Comparison of ENCODE assay signal across 8 cellular contexts in the genomic region with DNA sequence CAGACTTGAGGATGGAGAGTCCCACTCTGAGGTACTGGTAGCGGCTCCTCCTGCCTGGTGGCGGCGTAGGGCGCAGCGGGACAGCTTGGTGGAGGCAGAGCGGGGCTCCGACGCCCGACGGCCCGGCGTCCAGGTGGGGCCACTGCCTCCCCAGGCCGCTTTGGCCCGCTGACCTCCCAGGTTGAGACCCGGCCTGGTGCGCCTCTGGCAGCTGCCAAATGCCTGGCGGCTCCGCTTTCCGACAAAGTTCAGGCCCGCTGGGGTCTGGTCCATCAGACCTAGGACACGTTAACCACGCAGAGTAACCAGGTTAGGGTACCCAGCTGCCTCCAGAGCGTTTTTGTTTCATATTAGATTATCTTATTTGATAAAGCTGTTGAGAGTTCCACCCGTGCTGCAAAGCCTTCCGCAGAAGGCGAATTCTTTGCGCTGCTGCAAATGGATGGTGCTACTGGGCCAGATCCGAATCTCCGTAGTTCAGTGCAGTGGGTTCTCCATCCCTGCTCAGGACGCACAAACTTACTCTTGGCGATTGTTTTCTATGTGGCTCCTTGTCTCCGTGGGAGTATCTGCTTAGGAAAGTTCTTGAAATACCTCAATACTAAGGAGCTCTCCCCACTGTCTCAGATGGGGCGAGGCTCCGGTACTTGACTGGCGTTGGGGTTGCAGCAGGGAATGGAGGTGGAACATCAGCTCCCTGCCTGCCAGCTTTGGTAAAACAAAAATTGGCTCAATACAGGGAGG. TPM values are rescaled to one million over a fixed set of nuclear protein-coding genes. Genes with fewer than 3 reads are reported as not detected.
A peak's percentile ranks its signal among the peaks of the same experiment; 100 is the strongest.
DNase-seq lines count a peak whose midpoint lies in the region; ATAC-seq and TF ChIP-seq lines count a peak whose summit lies in the region.

No MANE protein-coding gene starts in this region.

- H3K9me3 Mint-ChIP-seq in natural killer cell, result peaks cover 0 to 1% of the 10 kb centered on the region in 2 donors

- no peak overlapping the region for H3K27ac Mint-ChIP-seq in T-helper 17 cell
- no peak overlapping the region for H3K27ac Mint-ChIP-seq in natural killer cell

- H3K9me3 ChIP-seq in T-helper 17 cell (ENCODE audit: control insufficient read depth, low read length, poor library complexity, severe bottlenecking) (no peaks in the 10 kb centered on the region), esophagus muscularis mucosa (no peaks in the 10 kb centered on the region)

- no peak for ATAC-seq in T-helper 17 cell
- ATAC-seq in natural killer cell, result no peak
- no peak for ATAC-seq in HG02759 (IDR thresholded peaks at IDR 0.05; ENCODE audit: unreplicated experiment)
- no peak for ATAC-seq in GM18505 (IDR thresholded peaks at IDR 0.05; ENCODE audit: unreplicated experiment)

- no peaks in the 10 kb centered on the region for H3K36me3 ChIP-seq in esophagus muscularis mucosa

- H3K4me1 ChIP-seq in esophagus muscularis mucosa, result peaks cover 20 to 29% (median 25%) of the 10 kb centered on the region in 4 donors

- H3K4me3 ChIP-seq in esophagus muscularis mucosa, result peak overlapping the region; percentile 70 to 91 (median 82)

- peaks cover 5% of the 10 kb centered on the region for H3K4me1 Mint-ChIP-seq in T-helper 17 cell
- peaks cover 14 to 17% of the 10 kb centered on the region in 2 donors for H3K4me1 Mint-ChIP-seq in natural killer cell

- DNase-seq in NCI-H526 (lab: John Stamatoyannopoulos, UW), result peak; percentile 1 to 44
- no peak for DNase-seq in NCI-H526 treated with DMSO at 0.1 percent for 48 hours (lab: John Stamatoyannopoulos, UW)
- DNase-seq in T-helper 17 cell, result no peak
- no peak for DNase-seq in esophagus muscularis mucosa (ENCODE audit: extremely low spot score)
- DNase-seq in natural killer cell, result no peak
- DNase-seq in NCI-H2196 treated with DMSO at 0.1 percent for 48 hours (lab: John Stamatoyannopoulos, UW; ENCODE audit: unreplicated experiment), result no peak

- peaks cover 3% of the 10 kb centered on the region for H3K36me3 Mint-ChIP-seq in T-helper 17 cell (ENCODE audit: low read depth)
- H3K36me3 Mint-ChIP-seq in natural killer cell, result no peaks in the 10 kb centered on the region

- H3K27me3 Mint-ChIP-seq in T-helper 17 cell (peaks cover 36% of the 10 kb centered on the region), natural killer cell (ENCODE audit: low read depth in 2 of 2) (peaks cover 16 to 21% of the 10 kb centered on the region in 2 donors)

- H3K4me3 Mint-ChIP-seq in T-helper 17 cell (peak overlapping the region; percentile 81), natural killer cell (peak overlapping the region; percentile 72)

- no peak for TF ChIP-seq POLR2A in esophagus muscularis mucosa (IDR thresholded peaks at IDR 0.05; ENCODE audit: low read depth)
- no peak for TF ChIP-seq POLR2A in GM18505 (IDR thresholded peaks at IDR 0.05; ENCODE audit: borderline replicate concordance, extremely low read depth, insufficient read depth, insufficient read length)

- no peak for TF ChIP-seq EP300 in esophagus muscularis mucosa (IDR thresholded peaks at IDR 0.05)

- TF ChIP-seq CTCF in esophagus muscularis mucosa (IDR thresholded peaks at IDR 0.05), result no peak
- TF ChIP-seq CTCF in natural killer cell (IDR thresholded peaks at IDR 0.05), result no peak

- intact Hi-C loops in esophagus muscularis mucosa (cut with DNase I), result loop anchor here (10.0 kb wide), 1 partner anchor 951 kb away; a partner anchor contains a TSS
- intact Hi-C loops in natural killer cell (cut with micrococcal nuclease), result no loop called here

- 1% methylated on average over 20 of the region's 35 CpGs for WGBS in esophagus muscularis mucosa

- no peak overlapping the region for H3K27ac ChIP-seq in esophagus muscularis mucosa (replicated peaks in 1 of 4)

- peaks cover 0 to 65% (median 20%) of the 10 kb centered on the region in 4 donors for H3K27me3 ChIP-seq in esophagus muscularis mucosa

RNA-seq across cellular contexts. Expression of a gene that starts 1.4 kb away (rescaled TPM):
- total RNA-seq in T-helper 17 cell, result not detected
- under 1 TPM; 0.13 to 0.42 (median 0.17) TPM for total RNA-seq in esophagus muscularis mucosa
- under 1 TPM in 1 of 3 donors, not detected in 2; 0.05 TPM for total RNA-seq in natural killer cell

Comparison
In these comparisons a context has a peak if more than half of its experiments do, and no peak if none do; other contexts are left out.
1. DNase-seq: peak in NCI-H526 (2 of 2); none in NCI-H526 treated with DMSO at 0.1 percent for 48 hours (single experiment), T-helper 17 cell (0 of 3), esophagus muscularis mucosa (single experiment), natural killer cell (single experiment) and NCI-H2196 treated with DMSO at 0.1 percent for 48 hours (single experiment).